Comparison of ENCODE assay signal across 1 cellular context in the genomic region with DNA sequence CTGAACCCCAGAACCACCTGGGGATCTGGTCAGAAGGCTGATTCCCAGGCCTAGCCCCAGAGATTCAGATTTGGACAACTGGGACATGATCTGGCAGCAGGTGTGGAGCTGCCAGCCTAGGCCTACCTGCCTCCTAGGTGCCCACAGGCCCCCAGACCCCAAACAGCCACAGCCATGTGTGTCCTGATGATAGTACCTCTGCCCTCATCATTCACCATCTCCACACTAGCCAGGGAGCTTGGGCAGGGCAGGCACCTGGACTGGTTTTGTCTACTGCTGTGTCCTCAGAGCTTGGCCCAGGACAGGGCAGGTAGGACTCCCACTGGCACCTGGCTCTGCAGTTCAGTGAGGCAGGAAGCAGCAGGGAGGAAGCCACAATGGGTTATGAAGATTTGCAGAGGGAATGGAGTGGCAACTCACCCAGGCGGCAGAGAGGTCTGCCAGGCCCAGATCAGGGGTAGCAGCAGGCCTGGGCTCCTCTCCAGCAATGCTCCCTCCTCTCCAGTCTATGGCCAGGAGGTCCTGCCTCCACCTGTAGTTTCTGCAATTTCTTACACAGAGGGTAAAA.
TF ChIP-seq lines count a peak whose summit lies in the region.

No MANE protein-coding gene starts in this region.

TF ChIP-seq in GM12878, 131 proteins besides CTCF, POLR2A, EP300 and RAD21 (continued from another document):
- TF ChIP-seq SPI1 (IDR thresholded peaks at IDR 0.05; ENCODE audit: borderline replicate concordance, insufficient read depth, low read depth, low read length) = no peak
- no peak for TF ChIP-seq SUPT20H (IDR thresholded peaks at IDR 0.05; ENCODE audit: borderline replicate concordance, control insufficient read depth, low read depth, low read length)
- TF ChIP-seq, protein P1, sequence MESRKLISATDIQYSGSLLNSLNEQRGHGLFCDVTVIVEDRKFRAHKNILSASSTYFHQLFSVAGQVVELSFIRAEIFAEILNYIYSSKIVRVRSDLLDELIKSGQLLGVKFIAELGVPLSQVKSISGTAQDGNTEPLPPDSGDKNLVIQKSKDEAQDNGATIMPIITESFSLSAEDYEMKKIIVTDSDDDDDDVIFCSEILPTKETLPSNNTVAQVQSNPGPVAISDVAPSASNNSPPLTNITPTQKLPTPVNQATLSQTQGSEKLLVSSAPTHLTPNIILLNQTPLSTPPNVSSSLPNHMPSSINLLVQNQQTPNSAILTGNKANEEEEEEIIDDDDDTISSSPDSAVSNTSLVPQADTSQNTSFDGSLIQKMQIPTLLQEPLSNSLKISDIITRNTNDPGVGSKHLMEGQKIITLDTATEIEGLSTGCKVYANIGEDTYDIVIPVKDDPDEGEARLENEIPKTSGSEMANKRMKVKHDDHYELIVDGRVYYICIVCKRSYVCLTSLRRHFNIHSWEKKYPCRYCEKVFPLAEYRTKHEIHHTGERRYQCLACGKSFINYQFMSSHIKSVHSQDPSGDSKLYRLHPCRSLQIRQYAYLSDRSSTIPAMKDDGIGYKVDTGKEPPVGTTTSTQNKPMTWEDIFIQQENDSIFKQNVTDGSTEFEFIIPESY (IDR thresholded peaks at IDR 0.05) = no peak
- peak; percentile 70; the same call in 1 of the 2 replicates for TF ChIP-seq BACH1 (IDR thresholded peaks at IDR 0.05; ENCODE audit: borderline replicate concordance)
TF ChIP-seq in GM12878: peak in this region for 7.
